Comparison of ENCODE assay signal across 8 cellular contexts in the genomic region with DNA sequence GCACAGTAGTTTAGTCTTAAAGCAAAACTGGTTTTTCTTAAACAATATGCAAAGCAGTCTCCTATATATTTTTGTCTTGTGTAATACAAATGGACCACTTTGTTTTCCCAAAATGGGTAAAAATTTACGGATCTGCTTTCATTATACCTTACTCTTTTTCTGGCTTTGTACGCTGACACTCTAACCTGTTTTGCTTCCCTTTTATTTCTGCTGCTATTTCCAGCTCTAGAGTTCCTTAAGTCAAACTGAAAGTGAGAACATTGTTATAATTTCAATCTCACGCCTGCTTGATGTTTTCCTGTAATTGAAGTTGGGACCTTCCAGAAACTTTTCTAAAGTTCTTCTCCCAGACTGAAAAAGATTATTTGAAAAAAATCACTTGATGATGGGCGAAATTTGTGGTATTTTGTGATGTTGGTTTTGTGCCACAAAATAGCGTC. TPM values are rescaled to one million over a fixed set of nuclear protein-coding genes. Genes with fewer than 3 reads are reported as not detected.
DNase-seq lines count a peak whose midpoint lies in the region; ATAC-seq and TF ChIP-seq lines count a peak whose summit lies in the region.

No MANE protein-coding gene starts in this region.

- TF ChIP-seq POLR2A in tibial nerve (IDR thresholded peaks at IDR 0.05): no peak

- H3K4me3 ChIP-seq in GM12865 (ENCODE audit: low read depth, low read length): peak overlapping the region; percentile 71
- H3K4me3 ChIP-seq in tibial nerve: peak overlapping the region; percentile 64 to 99 (median 91)

- H3K4me1 ChIP-seq in tibial nerve: peaks cover 0 to 54% (median 12%) of the 10 kb centered on the region in 4 donors

- H3K9me3 ChIP-seq in tibial nerve: no peaks in the 10 kb centered on the region

- no peaks in the 10 kb centered on the region for H3K36me3 ChIP-seq in tibial nerve

- peak overlapping the region; percentile 99 to 100 for H3K27ac Mint-ChIP-seq in activated naive CD4-positive, alpha-beta T cell treated with anti-CD3 and anti-CD28 coated beads, Interleukin-2, amount 50 U/mL, for 72 hours

- TF ChIP-seq EP300 in tibial nerve (IDR thresholded peaks at IDR 0.05): no peak

- ATAC-seq in HG03064 (IDR thresholded peaks at IDR 0.05; ENCODE audit: low read depth, unreplicated experiment) (peak; percentile 4), GM21526 (IDR thresholded peaks at IDR 0.05; ENCODE audit: low FRiP score, unreplicated experiment) (no peak)
- ATAC-seq in activated naive CD4-positive, alpha-beta T cell treated with anti-CD3 and anti-CD28 coated beads, Interleukin-2, amount 50 U/mL, for 72 hours: peak; percentile 1 to 4

- peak overlapping the region; percentile 13 for H3K27ac ChIP-seq in layer of hippocampus (ENCODE audit: low read depth, low read length)
- H3K27ac ChIP-seq in tibial nerve: peak overlapping the region; percentile 90 to 97 (median 94)

- H3K36me3 Mint-ChIP-seq in activated naive CD4-positive, alpha-beta T cell treated with anti-CD3 and anti-CD28 coated beads, Interleukin-2, amount 50 U/mL, for 72 hours: peaks cover 34 to 39% of the 10 kb centered on the region in 2 donors

- no peaks in the 10 kb centered on the region for H3K9me3 Mint-ChIP-seq in activated naive CD4-positive, alpha-beta T cell treated with anti-CD3 and anti-CD28 coated beads, Interleukin-2, amount 50 U/mL, for 72 hours

- no peak for TF ChIP-seq CTCF in GM12865 (IDR thresholded peaks at IDR 0.05; ENCODE audit: insufficient read depth, low read depth, low read length, missing control alignments)
- no peak for TF ChIP-seq CTCF in tibial nerve (IDR thresholded peaks at IDR 0.05)

- DNase-seq in GM12865 (ENCODE audit: low read depth): peak; percentile 55
- DNase-seq in activated naive CD4-positive, alpha-beta T cell treated with anti-CD3 and anti-CD28 coated beads, Interleukin-2, amount 50 U/mL, for 72 hours (ENCODE audit: low spot score in 2 of 2): no peak
- DNase-seq in tibial nerve (ENCODE audit: low spot score in 2 of 2): no peak
- DNase-seq in T1000 (lab: John Stamatoyannopoulos, UW): no peak
- no peak for DNase-seq in islet precursor cell

- 24 to 26% methylated on average over 5 of the region's 5 CpGs for WGBS in tibial nerve, 2 donors

- no peaks in the 10 kb centered on the region for H3K27me3 ChIP-seq in layer of hippocampus (ENCODE audit: control insufficient read depth, insufficient read depth, low read length)
- no peaks in the 10 kb centered on the region for H3K27me3 ChIP-seq in tibial nerve

RNA-seq across cellular contexts. Expression of a gene that starts 1.7 kb away (rescaled TPM):
- 100 to 1,000 TPM; 282 to 501 TPM for total RNA-seq in activated naive CD4-positive, alpha-beta T cell treated with anti-CD3 and anti-CD28 coated beads, Interleukin-2, amount 50 U/mL, for 72 hours
- 100 to 1,000 TPM; 106 to 164 (median 145) TPM for total RNA-seq in tibial nerve
